ENCODE assay signal across 13 cellular contexts in the genomic region with DNA sequence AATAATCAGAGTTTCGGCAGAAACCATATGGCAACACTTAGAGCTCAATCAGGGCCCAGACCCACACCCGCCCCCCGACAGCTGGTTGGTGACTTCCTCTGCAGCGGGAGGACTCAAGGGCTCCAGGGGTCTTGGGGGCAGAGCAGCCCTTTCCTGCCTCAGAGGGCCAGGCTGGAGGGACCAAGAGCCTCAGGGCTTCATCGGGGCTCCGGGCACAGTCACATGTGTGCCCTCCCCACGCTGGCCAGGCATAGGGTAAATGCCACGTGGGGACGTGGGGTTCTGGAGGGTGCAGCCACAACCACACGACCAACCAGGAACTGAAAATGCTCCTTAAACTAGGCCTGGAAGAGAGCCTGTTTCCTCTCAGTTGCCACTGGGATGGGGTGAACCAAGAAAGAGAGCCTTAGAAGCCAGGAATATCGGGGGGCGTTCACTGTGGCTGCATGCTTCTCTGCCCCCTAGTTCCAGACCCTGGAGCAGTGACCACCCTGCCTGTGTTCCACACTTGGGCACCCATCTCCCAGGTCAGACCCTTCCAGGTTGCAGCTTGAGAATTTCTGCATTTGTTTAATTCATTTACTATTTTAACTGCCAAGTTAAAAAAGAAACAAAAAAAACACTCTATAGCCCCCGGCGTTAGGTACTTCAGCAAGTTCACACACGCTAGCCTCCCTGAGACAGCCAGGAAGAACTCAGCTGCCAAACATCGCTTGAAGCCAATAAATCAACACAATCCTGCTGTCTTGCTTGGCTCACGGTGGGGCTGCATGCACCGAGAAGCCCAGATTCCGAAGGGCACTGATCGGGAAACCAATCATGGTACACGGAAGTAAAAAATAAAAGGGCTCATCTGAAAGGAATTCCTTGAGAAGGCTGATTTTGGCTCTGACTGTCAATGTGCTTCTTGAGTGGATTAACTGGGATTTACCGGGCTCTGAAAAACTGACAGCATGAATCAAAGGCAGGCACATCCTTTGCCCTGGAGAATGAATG. TPM values are rescaled to one million over a fixed set of nuclear protein-coding genes. Genes with fewer than 3 reads are reported as not detected.
A peak's percentile ranks its signal among the peaks of the same experiment; 100 is the strongest.
DNase-seq lines count a peak whose midpoint lies in the region; ATAC-seq, FAIRE-seq and TF ChIP-seq lines count a peak whose summit lies in the region.
"Had no signal": no experiment of that assay in that cellular context is flagged by ENCODE, and none has a peak within 500 bp of the region (broad histone marks: within the 10 kb centered on the region; RNA-seq: fewer than 3 reads in every experiment).

No MANE protein-coding gene starts in this region.

- TF ChIP-seq RAD21 in HepG2 (CRISPR knock-in tag; IDR thresholded peaks at IDR 0.05) = no peak

- no peak overlapping the region for H3K4me3 ChIP-seq in AG10803 (ENCODE audit: low read length)
- H3K4me3 ChIP-seq in HepG2 (replicated peaks in 1 of 3; ENCODE audit: insufficient read depth in 1 of 3, low read depth in 2 of 3, low read length in 3 of 3) = no peak overlapping the region
- H3K4me3 ChIP-seq: dorsolateral prefrontal cortex, GM12878, skin epidermis had no signal

- 34% methylated on average over 11 of the region's 22 CpGs for WGBS in HepG2 (ENCODE audit: low lambda C conversion rate)

- H2AFZ ChIP-seq in HepG2 (ENCODE audit: low read length) = no peak overlapping the region

- TF ChIP-seq CTCF in AG10803 (conservative IDR thresholded peaks at IDR 0.05; ENCODE audit: low read length) (no peak), HepG2 (CRISPR knock-in tag; IDR thresholded peaks at IDR 0.05) (no peak)

- ATAC-seq in HepG2 = no peak
- ATAC-seq: GM12878 had no signal

- peaks cover 5 to 46% of the 10 kb centered on the region in 2 experiments; a peak in 4 of 5 replicates for H3K27me3 ChIP-seq in HepG2 (ENCODE audit: control insufficient read depth in 1 of 2, insufficient read depth in 2 of 2, low read length in 2 of 2)
- H3K27me3 ChIP-seq: dorsolateral prefrontal cortex had no signal

- H4K20me1 ChIP-seq in HepG2 (ENCODE audit: insufficient read depth, low read length) = no peaks in the 10 kb centered on the region

- H3K79me2 ChIP-seq in HepG2 (ENCODE audit: insufficient read depth, low read length) = no peaks in the 10 kb centered on the region

- no peak for FAIRE-seq in HepG2 (lab: Jason Lieb, UNC)
- FAIRE-seq: GM12878 had no signal

- no peak overlapping the region for H3K27ac ChIP-seq in HepG2 (ENCODE audit: extremely low read length, insufficient read depth, low read length)
- H3K27ac ChIP-seq: dorsolateral prefrontal cortex, skin epidermis had no signal

- CTCF ChIA-PET in HepG2 (lab: Yijun Ruan, JAX; ENCODE audit: low intra/inter-chr PET ratio, low total read pairs) = no interaction called here

- no peak overlapping the region for H3K4me2 ChIP-seq in HepG2 (ENCODE audit: low read depth, low read length)

- TF ChIP-seq POLR2A in HepG2 (IDR thresholded peaks at IDR 0.05; ENCODE audit: insufficient read depth in 1 of 2, low read depth in 2 of 2, low read length in 2 of 2) = no peak

- H3K9me3 ChIP-seq in HepG2 (ENCODE audit: low read length) = no peaks in the 10 kb centered on the region; the same call in 1 of the 2 replicates

- in situ Hi-C loops in HepG2 (cut with HindIII; ENCODE audit: extremely low pct_ligation_motif_present, low pct_unique_long_range_greater_than_20kb) = loop anchor here (10.0 kb wide), 1 partner anchor 556 kb away; no protein-coding TSS in a partner anchor

- TF ChIP-seq EP300 in HepG2 (IDR thresholded peaks at IDR 0.05; ENCODE audit: low read depth in 2 of 2, low read length in 2 of 2) (no peak), HepG2 (CRISPR knock-in tag; IDR thresholded peaks at IDR 0.05; ENCODE audit: borderline replicate concordance) (no peak)

- POLR2A ChIA-PET in HepG2 (lab: Yijun Ruan, JAX) = no interaction called here

- peak; percentile 15 for DNase-seq in AG10803 (ENCODE audit: low read depth)
- DNase-seq in M059J (ENCODE audit: low read depth) = peak; percentile 29
- DNase-seq in astrocyte of the hippocampus (ENCODE audit: low read depth, low spot score) = peak; percentile 47
- no peak for DNase-seq in HepG2 (ENCODE audit: low spot score)
- DNase-seq in activated CD4-positive, alpha-beta T cell treated with anti-CD3 and anti-CD28 coated beads for 1 hour = no peak
- no peak for DNase-seq in stimulated activated CD4-positive, alpha-beta T cell treated with anti-CD3 and anti-CD28 coated beads, Interleukin-2, amount 100 ng/mL, for 48 hours
- no peak for DNase-seq in GOT3 (lab: John Stamatoyannopoulos, UW)
- DNase-seq in mesenteric fat pad (ENCODE audit: low spot score) = no peak
- DNase-seq: activated CD4-positive, alpha-beta T cell treated with anti-CD3 and anti-CD28 coated beads for 4 hours; NCI-H187 treated with DMSO at 0.1 percent for 48 hours had no signal

- H3K9ac ChIP-seq in HepG2 (ENCODE audit: insufficient read depth, low read depth, low read length) = no peak overlapping the region

- no TSS peak for BruUV-seq in HepG2 (replicated peaks; lab: Mats Ljungman, UMichigan)

- peaks cover 5% of the 10 kb centered on the region for H3K4me1 ChIP-seq in HepG2 (ENCODE audit: insufficient read depth, low read length)

- intact Hi-C loops in HepG2 (cut with micrococcal nuclease; ENCODE audit: unreplicated experiment) = no loop called here

- H3K36me3 ChIP-seq in HepG2 (replicated peaks in 1 of 2; ENCODE audit: control insufficient read depth in 1 of 2, insufficient read depth in 2 of 2, low read length in 2 of 2) = no peaks in the 10 kb centered on the region

TF ChIP-seq in HepG2, 621 proteins besides CTCF, POLR2A, EP300 and RAD21 (continues in another document):
- TF ChIP-seq, protein P1, sequence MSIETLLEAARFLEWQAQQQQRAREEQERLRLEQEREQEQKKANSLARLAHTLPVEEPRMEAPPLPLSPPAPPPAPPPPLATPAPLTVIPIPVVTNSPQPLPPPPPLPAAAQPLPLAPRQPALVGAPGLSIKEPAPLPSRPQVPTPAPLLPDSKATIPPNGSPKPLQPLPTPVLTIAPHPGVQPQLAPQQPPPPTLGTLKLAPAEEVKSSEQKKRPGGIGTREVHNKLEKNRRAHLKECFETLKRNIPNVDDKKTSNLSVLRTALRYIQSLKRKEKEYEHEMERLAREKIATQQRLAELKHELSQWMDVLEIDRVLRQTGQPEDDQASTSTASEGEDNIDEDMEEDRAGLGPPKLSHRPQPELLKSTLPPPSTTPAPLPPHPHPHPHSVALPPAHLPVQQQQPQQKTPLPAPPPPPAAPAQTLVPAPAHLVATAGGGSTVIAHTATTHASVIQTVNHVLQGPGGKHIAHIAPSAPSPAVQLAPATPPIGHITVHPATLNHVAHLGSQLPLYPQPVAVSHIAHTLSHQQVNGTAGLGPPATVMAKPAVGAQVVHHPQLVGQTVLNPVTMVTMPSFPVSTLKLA (IDR thresholded peaks at IDR 0.05) = peak; percentile 73
- no peak for TF ChIP-seq TP53 (CRISPR knock-in tag; conservative IDR thresholded peaks at IDR 0.05)
- TF ChIP-seq, protein P2, sequence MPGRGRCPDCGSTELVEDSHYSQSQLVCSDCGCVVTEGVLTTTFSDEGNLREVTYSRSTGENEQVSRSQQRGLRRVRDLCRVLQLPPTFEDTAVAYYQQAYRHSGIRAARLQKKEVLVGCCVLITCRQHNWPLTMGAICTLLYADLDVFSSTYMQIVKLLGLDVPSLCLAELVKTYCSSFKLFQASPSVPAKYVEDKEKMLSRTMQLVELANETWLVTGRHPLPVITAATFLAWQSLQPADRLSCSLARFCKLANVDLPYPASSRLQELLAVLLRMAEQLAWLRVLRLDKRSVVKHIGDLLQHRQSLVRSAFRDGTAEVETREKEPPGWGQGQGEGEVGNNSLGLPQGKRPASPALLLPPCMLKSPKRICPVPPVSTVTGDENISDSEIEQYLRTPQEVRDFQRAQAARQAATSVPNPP (CRISPR knock-in tag; IDR thresholded peaks at IDR 0.05) = no peak

RNA-seq across cellular contexts. Expression of gene PHYKPL, which starts 56.1 kb away (rescaled TPM):
- 4.8 and 7.8 TPM in 2 replicates for total RNA-seq in M059J (2014; rRNA removed; shearing (Covaris generic))
- total RNA-seq in HepG2 (2016; rRNA removed; fragmentation: Illumina TruSeq; extraction: Trizol) = 6.5 and 18.0 TPM in 2 replicates
- total RNA-seq in HepG2 (2016; cell fraction: cytosol; rRNA removed; fragmentation: Illumina TruSeq; extraction: Trizol; ENCODE audit: low read depth) = 9.3 and 10.3 TPM in 2 replicates
- 6.3 and 18.2 TPM in 2 replicates for total RNA-seq in HepG2 (2016; cell fraction: insoluble cytoplasmic fraction; rRNA removed; fragmentation: Illumina TruSeq; extraction: Trizol)
- 12.3 and 14.3 TPM in 2 replicates for total RNA-seq in HepG2 (2016; cell fraction: membrane; rRNA removed; fragmentation: Illumina TruSeq; extraction: Trizol)
- total RNA-seq in HepG2 (2016; cell fraction: nucleus; rRNA removed; fragmentation: Illumina TruSeq; extraction: Trizol) = 28.0 and 31.5 TPM in 2 replicates
- polyA plus RNA-seq in HepG2 (2011; rRNA removed) = 78.6 and 94.3 TPM in 2 replicates
- polyA plus RNA-seq in HepG2 (2011; cell fraction: cytosol; rRNA removed) = 35.8 and 36.7 TPM in 2 replicates
- 312 and 345 TPM in 2 replicates for polyA plus RNA-seq in HepG2 (2011; cell fraction: nucleus; rRNA removed)
- 25.4 and 34.0 TPM in 2 replicates for polyA plus RNA-seq in HepG2 (2012)
- polyA plus RNA-seq in HepG2 (2016; cell fraction: cytosol; fragmentation: Illumina TruSeq; extraction: Trizol; ENCODE audit: low read depth) = 6.9 and 8.7 TPM in 2 replicates
- 6.1 and 7.0 TPM in 2 replicates for polyA plus RNA-seq in HepG2 (2016; cell fraction: insoluble cytoplasmic fraction; fragmentation: Illumina TruSeq; extraction: Trizol; ENCODE audit: low read depth)
- polyA plus RNA-seq in HepG2 (2016; cell fraction: membrane; fragmentation: Illumina TruSeq; extraction: Trizol; ENCODE audit: low read depth) = 9.0 and 11.2 TPM in 2 replicates
- polyA plus RNA-seq in HepG2 (2016; cell fraction: nucleus; fragmentation: Illumina TruSeq; extraction: Trizol; ENCODE audit: insufficient read depth, low read depth) = 47.5 and 57.4 TPM in 2 replicates
- polyA minus RNA-seq in HepG2 (2011; rRNA and poly(A)+ RNA removed; ENCODE audit: low replicate concordance) = 97.9 and 139 TPM in 2 replicates
- polyA minus RNA-seq in HepG2 (2011; cell fraction: cytosol; rRNA and poly(A)+ RNA removed) = 10.3 and 11.5 TPM in 2 replicates
- polyA minus RNA-seq in HepG2 (2011; cell fraction: nucleus; rRNA and poly(A)+ RNA removed) = 134 and 154 TPM in 2 replicates
- 144 TPM for total RNA-seq in mesenteric fat pad

Comparison
In these comparisons a context has a peak if more than half of its experiments do, and no peak if none do; other contexts are left out.
1. DNase-seq: peak in AG10803 (single experiment), M059J (single experiment) and astrocyte of the hippocampus (single experiment); none in HepG2 (single experiment), activated CD4-positive, alpha-beta T cell treated with anti-CD3 and anti-CD28 coated beads for 1 hour (single experiment), stimulated activated CD4-positive, alpha-beta T cell treated with anti-CD3 and anti-CD28 coated beads, Interleukin-2, amount 100 ng/mL, for 48 hours (0 of 2), GOT3 (single experiment) and mesenteric fat pad (single experiment).